ENCODE assay signal across 33 cellular contexts in the genomic region with DNA sequence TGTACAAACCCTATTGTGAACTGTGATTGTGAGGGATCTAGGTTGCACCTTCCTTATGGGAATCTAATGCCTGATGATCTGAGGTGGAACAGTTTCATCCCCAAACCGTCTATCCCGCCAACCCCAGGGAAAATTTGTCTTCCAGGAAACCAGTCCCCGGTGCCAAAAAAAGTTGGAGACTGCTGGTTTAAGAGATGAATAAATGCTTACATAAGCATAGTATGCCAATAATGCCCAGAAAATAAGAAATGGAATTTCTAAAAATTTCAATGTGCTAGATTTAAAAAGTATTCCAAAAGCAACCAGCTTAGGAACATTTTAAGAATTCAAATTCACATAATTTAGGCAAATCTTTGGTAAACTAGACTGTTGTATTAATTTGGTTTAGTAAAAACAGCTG. TPM values are rescaled to one million over a fixed set of nuclear protein-coding genes. Genes with fewer than 3 reads are reported as not detected.
"Had no signal": no experiment of that assay in that cellular context is flagged by ENCODE, and none has a peak within 500 bp of the region (broad histone marks: within the 10 kb centered on the region; RNA-seq: fewer than 3 reads in every experiment).

No MANE protein-coding gene starts in this region.

- H3K27me3 Mint-ChIP-seq: progenitor cell of endocrine pancreas had no signal

- H3K9me3 Mint-ChIP-seq: natural killer cell; neural progenitor cell; stimulated activated effector memory CD8-positive, alpha-beta T cell treated with anti-CD3 and anti-CD28 coated beads, Interleukin-12 subunit alpha, Interleukin-12 subunit beta, amount 100 ng/mL, for 72 hours; stimulated activated naive B cell treated with anti-CD40 and anti-IgM and Interleukin-4, amounts not matched to agents 10 μg/mL and 1 μg/mL and 100 μg/mL, for 72 hours; stimulated activated naive CD8-positive, alpha-beta T cell treated with anti-CD3 and anti-CD28 coated beads, Interleukin-15, Interleukin-2, amounts not matched to agents 100 ng/mL and 50 ng/mL, for 24 hours; type B pancreatic cell had no signal

- H3K27ac Mint-ChIP-seq: naive thymus-derived CD4-positive, alpha-beta T cell; natural killer cell; nephron; neural progenitor cell; progenitor cell of endocrine pancreas; stimulated activated effector memory CD8-positive, alpha-beta T cell treated with anti-CD3 and anti-CD28 coated beads, Interleukin-12 subunit alpha, Interleukin-12 subunit beta, amount 100 ng/mL, for 72 hours; stimulated activated naive CD8-positive, alpha-beta T cell treated with anti-CD3 and anti-CD28 coated beads, Interleukin-15, Interleukin-2, amounts not matched to agents 100 ng/mL and 50 ng/mL, for 24 hours; type B pancreatic cell had no signal

- H3K36me3 Mint-ChIP-seq: natural killer cell; neural progenitor cell; stimulated activated naive B cell treated with anti-CD40 and anti-IgM and Interleukin-4, amounts not matched to agents 10 μg/mL and 1 μg/mL and 100 μg/mL, for 72 hours; type B pancreatic cell had no signal

- H2AFZ ChIP-seq: neural progenitor cell had no signal

- ATAC-seq: naive thymus-derived CD4-positive, alpha-beta T cell; natural killer cell; pancreas; psoas muscle; right cardiac atrium; sciatic nerve; stimulated activated effector memory CD8-positive, alpha-beta T cell treated with anti-CD3 and anti-CD28 coated beads, Interleukin-12 subunit alpha, Interleukin-12 subunit beta, amount 100 ng/mL, for 72 hours; stimulated activated naive B cell treated with anti-CD40 and anti-IgM and Interleukin-4, amounts not matched to agents 10 μg/mL and 1 μg/mL and 100 μg/mL, for 72 hours; upper lobe of right lung had no signal

- H3K4me2 ChIP-seq: neural progenitor cell had no signal

- H3K9me3 ChIP-seq: pancreas, psoas muscle, stomach, thoracic aorta, thyroid gland, transverse colon, upper lobe of right lung, uterus had no signal

- H3K36me3 ChIP-seq: neural progenitor cell, pancreas, stomach, thoracic aorta, thyroid gland, transverse colon, upper lobe of right lung, uterus had no signal

- FAIRE-seq: pancreas, small intestine had no signal

- H3K27me3 ChIP-seq: pancreas, stomach, thyroid gland, transverse colon, upper lobe of right lung, uterus had no signal

- H3K27ac ChIP-seq: neural progenitor cell, pancreas, psoas muscle, stomach, thoracic aorta, thyroid gland, transverse colon, upper lobe of right lung, uterus had no signal

- DNase-seq: naive thymus-derived CD4-positive, alpha-beta T cell; natural killer cell; pancreas; posterior cingulate gyrus; psoas muscle; right cardiac atrium; small intestine; stimulated activated CD4-positive, alpha-beta T cell treated with anti-CD3 and anti-CD28 coated beads, Interleukin-15, amount 100 ng/mL, for 24 hours; stimulated activated CD4-positive, alpha-beta T cell treated with anti-CD3 and anti-CD28 coated beads, Interleukin-2, amount 100 ng/mL, for 24 hours; stimulated activated CD4-positive, alpha-beta T cell treated with anti-CD3 and anti-CD28 coated beads, Interleukin-2, amount 100 ng/mL, for 48 hours; stimulated activated CD4-positive, alpha-beta T cell treated with anti-CD3 and anti-CD28 coated beads, Interleukin-4, amount 100 ng/mL, for 24 hours; stimulated activated naive B cell treated with anti-CD40 and anti-IgM and Interleukin-4, amounts not matched to agents 10 μg/mL and 1 μg/mL and 100 μg/mL, for 72 hours; stimulated activated naive CD4-positive, alpha-beta T cell treated with Interleukin-2 at 50 U/mL for 16 hours; stomach; thyroid gland; transverse colon; upper lobe of right lung; uterus had no signal

- H3K4me1 ChIP-seq: neural progenitor cell, pancreas, uterus had no signal

- H3K4me3 ChIP-seq: neural progenitor cell, pancreas, psoas muscle, stomach, thoracic aorta, thyroid gland, transverse colon, upper lobe of right lung, uterus had no signal

- H3K4me3 Mint-ChIP-seq: naive thymus-derived CD4-positive, alpha-beta T cell; natural killer cell; nephron; neural progenitor cell; stimulated activated effector memory CD8-positive, alpha-beta T cell treated with anti-CD3 and anti-CD28 coated beads, Interleukin-12 subunit alpha, Interleukin-12 subunit beta, amount 100 ng/mL, for 72 hours; stimulated activated naive B cell treated with anti-CD40 and anti-IgM and Interleukin-4, amounts not matched to agents 10 μg/mL and 1 μg/mL and 100 μg/mL, for 72 hours; stimulated activated naive CD8-positive, alpha-beta T cell treated with anti-CD3 and anti-CD28 coated beads, Interleukin-15, Interleukin-2, amounts not matched to agents 100 ng/mL and 50 ng/mL, for 24 hours; type B pancreatic cell had no signal

- H3K9ac ChIP-seq: neural progenitor cell had no signal

RNA-seq across cellular contexts. Expression of gene RNU6-8, which starts 5.4 kb away (rescaled TPM):
- total RNA-seq: naive thymus-derived CD4-positive, alpha-beta T cell; natural killer cell; omental fat pad; osteocyte; pancreas; progenitor cell of endocrine pancreas; psoas muscle; renal cortical epithelial cell; right cardiac atrium; sciatic nerve; stomach; subcutaneous adipose tissue; temporal lobe; thoracic aorta; thyroid gland; transverse colon; upper lobe of right lung; urinary bladder; uterus had no signal
- polyA plus RNA-seq: naive thymus-derived CD4-positive, alpha-beta T cell; neural cell; pancreas; psoas muscle; right cardiac atrium; small intestine; stomach; urinary bladder had no signal

RNA-seq across cellular contexts. Expression of gene RNU6-7, which starts 6.6 kb away (rescaled TPM):
- total RNA-seq: naive thymus-derived CD4-positive, alpha-beta T cell; natural killer cell; omental fat pad; osteocyte; pancreas; progenitor cell of endocrine pancreas; psoas muscle; renal cortical epithelial cell; right cardiac atrium; sciatic nerve; stomach; subcutaneous adipose tissue; temporal lobe; thoracic aorta; thyroid gland; transverse colon; upper lobe of right lung; urinary bladder; uterus had no signal
- polyA plus RNA-seq: naive thymus-derived CD4-positive, alpha-beta T cell; neural cell; pancreas; psoas muscle; right cardiac atrium; small intestine; stomach; urinary bladder had no signal
